ENCODE assay signal across 28 cellular contexts in the genomic region with DNA sequence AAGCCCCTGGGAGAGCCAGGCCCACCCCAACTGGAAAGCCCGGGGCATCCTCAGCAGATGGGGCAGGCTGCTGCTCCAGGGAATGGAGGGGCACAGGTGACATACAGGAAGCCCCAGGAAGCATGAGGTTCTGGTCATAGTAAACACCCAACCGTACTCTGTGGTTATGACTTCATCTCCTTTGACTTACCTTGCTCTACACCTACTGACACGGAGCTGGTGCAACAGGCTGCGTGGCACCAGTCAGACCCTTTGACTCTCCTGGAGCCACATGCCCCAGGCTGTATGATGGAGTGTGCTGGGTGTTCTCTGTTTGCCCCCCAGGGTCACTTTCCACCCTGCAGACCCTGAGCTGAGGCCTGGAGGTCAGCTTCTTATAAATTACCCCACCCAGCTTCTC.
DNase-seq lines count a peak whose midpoint lies in the region; ATAC-seq, FAIRE-seq and TF ChIP-seq lines count a peak whose summit lies in the region.
"Had no signal": no experiment of that assay in that cellular context is flagged by ENCODE, and none has a peak within 500 bp of the region (broad histone marks: within the 10 kb centered on the region; RNA-seq: fewer than 3 reads in every experiment).

No MANE protein-coding gene starts in this region.

- H3K36me3 ChIP-seq in kidney (ENCODE audit: control insufficient read depth in 1 of 2, insufficient read depth in 2 of 2, low read length in 2 of 2), result no peaks in the 10 kb centered on the region

- DNase-seq in stimulated activated naive CD8-positive, alpha-beta T cell treated with anti-CD3 and anti-CD28 coated beads, Interleukin-15, amount 100 ng/mL, for 72 hours, result no peak
- DNase-seq in stimulated activated naive CD8-positive, alpha-beta T cell treated with anti-CD3 and anti-CD28 coated beads, Interleukin-15, Interleukin-2, amounts not matched to agents 100 U/mL and 50 U/mL, for 24 hours, result no peak
- no peak for DNase-seq in caudate nucleus (lab: John Stamatoyannopoulos, UW)
- no peak for DNase-seq in substantia nigra (lab: John Stamatoyannopoulos, UW)
- DNase-seq in kidney, result no peak
- DNase-seq in stimulated activated CD8-positive, alpha-beta memory T cell treated with anti-CD3 and anti-CD28 coated beads, Interleukin-4, amount 100 ng/mL, for 48 hours, result no peak
- DNase-seq: 8988T; ACHN; AML-193; BE2C; CD4-positive, alpha-beta T cell; CD8-positive, alpha-beta memory T cell; DMS 273 treated with DMSO at 0.1 percent for 48 hours; DMS79; EL; GDM1; H9; HFFc6 had no signal

- peak; percentile 23 for ATAC-seq in stimulated activated naive CD8-positive, alpha-beta T cell treated with anti-CD3 and anti-CD28 coated beads, Interleukin-15, amount 100 ng/mL, for 72 hours
- no peak for ATAC-seq in stimulated activated naive CD8-positive, alpha-beta T cell treated with anti-CD3 and anti-CD28 coated beads, Interleukin-15, Interleukin-2, amounts not matched to agents 100 U/mL and 50 U/mL, for 24 hours
- ATAC-seq in esophagus mucosa, result peak; percentile 54
- no peak for ATAC-seq in HG03342 (IDR thresholded peaks at IDR 0.05; ENCODE audit: unreplicated experiment)
- ATAC-seq: A549, GM12878, GM23338, HCT116 had no signal

- H3K27ac Mint-ChIP-seq in stimulated activated naive CD8-positive, alpha-beta T cell treated with anti-CD3 and anti-CD28 coated beads, Interleukin-15, amount 100 ng/mL, for 72 hours, result no peak overlapping the region
- H3K27ac Mint-ChIP-seq: CD14-positive monocyte; CD4-positive, alpha-beta T cell; CD8-positive, alpha-beta memory T cell; GM23338; HFFc6 had no signal

- intact Hi-C loops in kidney (cut with DNase I), result no loop called here

- TF ChIP-seq CTCF in kidney (IDR thresholded peaks at IDR 0.05; ENCODE audit: borderline replicate concordance, extremely low read depth, insufficient read depth), result no peak

- H3K4me3 Mint-ChIP-seq in stimulated activated naive CD8-positive, alpha-beta T cell treated with anti-CD3 and anti-CD28 coated beads, Interleukin-15, amount 100 ng/mL, for 72 hours, result no peak overlapping the region
- H3K4me3 Mint-ChIP-seq: CD14-positive monocyte; CD4-positive, alpha-beta T cell; CD8-positive, alpha-beta memory T cell; GM23338; H9; HFFc6 had no signal

- no peaks in the 10 kb centered on the region for H3K9me3 Mint-ChIP-seq in stimulated activated naive CD8-positive, alpha-beta T cell treated with anti-CD3 and anti-CD28 coated beads, Interleukin-15, amount 100 ng/mL, for 72 hours
- H3K9me3 Mint-ChIP-seq: CD14-positive monocyte; CD4-positive, alpha-beta T cell; CD8-positive, alpha-beta memory T cell; GM23338; H9 had no signal

- no peaks in the 10 kb centered on the region for H3K4me1 Mint-ChIP-seq in stimulated activated naive CD8-positive, alpha-beta T cell treated with anti-CD3 and anti-CD28 coated beads, Interleukin-15, amount 100 ng/mL, for 72 hours
- H3K4me1 Mint-ChIP-seq: CD14-positive monocyte; CD8-positive, alpha-beta memory T cell; GM23338 had no signal

- H3K4me1 ChIP-seq in kidney (ENCODE audit: control insufficient read depth in 1 of 2, insufficient read depth in 1 of 2, low read depth in 1 of 2, low read length in 2 of 2), result no peaks in the 10 kb centered on the region
- H3K4me1 ChIP-seq: A549; BLaER1 treated with 17β-estradiol and CSF1 and Interleukin-3, amounts not matched to agents 10 nM and 100 nM had no signal

- H3K9ac ChIP-seq in kidney (ENCODE audit: low read length in 2 of 2), result no peak overlapping the region
- H3K9ac ChIP-seq: BLaER1 treated with 17β-estradiol and CSF1 and Interleukin-3, amounts not matched to agents 10 nM and 100 nM had no signal

- H3K4me3 ChIP-seq in kidney (ENCODE audit: low read length in 2 of 2), result no peak overlapping the region
- H3K4me3 ChIP-seq: A549; BLaER1 treated with 17β-estradiol and CSF1 and Interleukin-3, amounts not matched to agents 10 nM and 100 nM; GM12878; GM23338 had no signal

- H3K27me3 Mint-ChIP-seq in stimulated activated naive CD8-positive, alpha-beta T cell treated with anti-CD3 and anti-CD28 coated beads, Interleukin-15, amount 100 ng/mL, for 72 hours, result peaks cover 17% of the 10 kb centered on the region
- H3K27me3 Mint-ChIP-seq: CD4-positive, alpha-beta T cell had no signal

- FAIRE-seq in kidney (lab: Jason Lieb, UNC), result no peak
- FAIRE-seq: A549, D721Med, GM12878, GM18507 had no signal

- H3K27ac ChIP-seq in caudate nucleus (ENCODE audit: low read depth, low read length) (peak overlapping the region; percentile 11), substantia nigra (ENCODE audit: low read depth, low read length, poor library complexity, severe bottlenecking) (peak overlapping the region; percentile 63), kidney (ENCODE audit: low read depth in 2 of 2, low read length in 2 of 2) (no peak overlapping the region)
- H3K27ac ChIP-seq: A549; BLaER1 treated with 17β-estradiol and CSF1 and Interleukin-3, amounts not matched to agents 10 nM and 100 nM had no signal

- no peaks in the 10 kb centered on the region for H3K9me3 ChIP-seq in kidney (ENCODE audit: control insufficient read depth in 1 of 2, low read length in 2 of 2)
- H3K9me3 ChIP-seq: A549; BE2C; BLaER1 treated with 17β-estradiol and CSF1 and Interleukin-3, amounts not matched to agents 10 nM and 100 nM had no signal

Comparison
In these comparisons a context has a peak if more than half of its experiments do, and no peak if none do; other contexts are left out.
1. ATAC-seq: peak in stimulated activated naive CD8-positive, alpha-beta T cell treated with anti-CD3 and anti-CD28 coated beads, Interleukin-15, amount 100 ng/mL, for 72 hours (single experiment) and esophagus mucosa (single experiment); none in stimulated activated naive CD8-positive, alpha-beta T cell treated with anti-CD3 and anti-CD28 coated beads, Interleukin-15, Interleukin-2, amounts not matched to agents 100 U/mL and 50 U/mL, for 24 hours (single experiment) and HG03342 (single experiment).
2. H3K27ac ChIP-seq: peak in caudate nucleus (single experiment) and substantia nigra (single experiment); none in kidney (0 of 2).